In genomic region chr16:4306439-4307214, GRCh38 we compare ENCODE assay signal across 1 cellular context.
TF ChIP-seq lines count a peak whose summit lies in the region.

No MANE protein-coding gene starts in this region.

TF ChIP-seq in endothelial cell of umbilical vein, 7 proteins besides CTCF, POLR2A, EP300 and RAD21:
- TF ChIP-seq FOS (IDR thresholded peaks at IDR 0.05; ENCODE audit: borderline replicate concordance, insufficient read depth, low read length) (no peak), JUN (IDR thresholded peaks at IDR 0.05; ENCODE audit: borderline replicate concordance, insufficient read depth, insufficient read length, low read depth) (no peak), MAX (IDR thresholded peaks at IDR 0.05; ENCODE audit: insufficient read depth, insufficient read length) (no peak), EZH2 (IDR thresholded peaks at IDR 0.05; ENCODE audit: borderline replicate concordance, low read depth, low read length, severe bottlenecking) (no peak), MYC (IDR thresholded peaks at IDR 0.05; ENCODE audit: low read depth, low read length) (no peak), GATA2 (IDR thresholded peaks at IDR 0.05; ENCODE audit: insufficient read depth, insufficient read length, low read depth, low read length) (no peak), POLR2AphosphoS5 (IDR thresholded peaks at IDR 0.05; ENCODE audit: insufficient read depth, low read depth, low read length) (no peak)
